In the genomic region with DNA sequence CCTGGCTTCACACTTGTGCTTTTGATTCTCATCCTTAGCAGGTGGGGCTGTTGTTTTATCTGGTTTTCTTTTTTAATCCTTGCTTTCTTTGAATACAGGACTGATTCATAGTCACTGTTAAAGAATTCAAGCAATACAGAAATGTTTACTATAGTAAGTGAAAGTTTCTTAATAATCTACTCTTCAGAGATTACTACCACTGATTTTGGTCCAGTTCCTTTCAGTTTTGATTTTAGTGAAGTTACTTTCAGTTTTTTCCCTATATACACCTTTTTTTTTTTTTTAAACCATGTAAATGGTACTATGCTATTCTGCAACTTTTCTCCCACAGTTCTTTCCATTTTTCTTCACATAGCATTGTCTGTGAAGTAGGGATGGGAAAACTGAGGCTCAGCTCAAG, we compare ENCODE assay signal across 7 cellular contexts. TPM values are rescaled to one million over a fixed set of nuclear protein-coding genes. Genes with fewer than 3 reads are reported as not detected.
DNase-seq lines count a peak whose midpoint lies in the region; ATAC-seq and TF ChIP-seq lines count a peak whose summit lies in the region.

No MANE protein-coding gene starts in this region.

- peak; percentile 34 for ATAC-seq in GM18511 (IDR thresholded peaks at IDR 0.05; ENCODE audit: unreplicated experiment)
- ATAC-seq in PC-3 = no peak; the same call in 1 of the 2 replicates
- no peak for ATAC-seq in GM19397 (IDR thresholded peaks at IDR 0.05; ENCODE audit: unreplicated experiment)

- H2AFZ ChIP-seq in PC-3 (ENCODE audit: low read length) = no peak overlapping the region

- H4K20me1 ChIP-seq in PC-3 (ENCODE audit: low read length) = peaks cover 22% of the 10 kb centered on the region; the same call in 1 of the 2 replicates

- intact Hi-C loops in PC-3 (cut with micrococcal nuclease) (no loop called here), esophagus squamous epithelium (cut with DNase I) (no loop called here), spleen (cut with DNase I; ENCODE audit: low total_unique reads) (no loop called here)

- peaks cover 96% of the 10 kb centered on the region for H3K79me2 ChIP-seq in PC-3 (ENCODE audit: low read length)

- BruUV-seq in PC-3 (replicated peaks; lab: Mats Ljungman, UMichigan) = no TSS peak

- CTCF ChIA-PET in PC-3 (lab: Charles Lee) = no interaction called here

- H3K4me1 ChIP-seq in PC-3 (ENCODE audit: insufficient read depth, low read length) = peaks cover 19% of the 10 kb centered on the region
- H3K4me1 ChIP-seq in esophagus squamous epithelium = peaks cover 62 to 79% (median 63%) of the 10 kb centered on the region in 3 donors
- peaks cover 67 to 100% (median 84%) of the 10 kb centered on the region in 6 donors for H3K4me1 ChIP-seq in spleen

- H3K9me3 ChIP-seq in PC-3 (ENCODE audit: low read length) = no peaks in the 10 kb centered on the region
- H3K9me3 ChIP-seq in esophagus squamous epithelium = no peaks in the 10 kb centered on the region
- H3K9me3 ChIP-seq in spleen = no peaks in the 10 kb centered on the region

- 0 out of 2 replicates have a peak overlapping the region, but pooled peaks have one; percentile 5 for H3K9ac ChIP-seq in PC-3 (ENCODE audit: low read length)

- TF ChIP-seq POLR2A in esophagus squamous epithelium (IDR thresholded peaks at IDR 0.05) (no peak), spleen (IDR thresholded peaks at IDR 0.05) (no peak)

- POLR2A ChIA-PET in PC-3 (lab: Charles Lee; ENCODE audit: unreplicated experiment) = no interaction called here

- TF ChIP-seq CTCF in PC-3 (conservative IDR thresholded peaks at IDR 0.05; ENCODE audit: low read depth, low read length) (no peak), esophagus squamous epithelium (IDR thresholded peaks at IDR 0.05) (no peak), spleen (IDR thresholded peaks at IDR 0.05 in 8 of 11, conservative IDR thresholded peaks at IDR 0.05 in 3 of 11) (no peak)

- H3K36me3 ChIP-seq in PC-3 (ENCODE audit: low read depth, low read length) (no peaks in the 10 kb centered on the region), esophagus squamous epithelium (no peaks in the 10 kb centered on the region), spleen (peaks cover 0 to 10% (median 0%) of the 10 kb centered on the region in 6 donors)

- peak overlapping the region; percentile 71 for H3K27ac ChIP-seq in PC-3 (ENCODE audit: low read length)
- H3K27ac ChIP-seq in esophagus squamous epithelium = peak overlapping the region; percentile 75 to 87 (median 81)
- peak overlapping the region; percentile 80 to 97 (median 92) for H3K27ac ChIP-seq in spleen

- no peaks in the 10 kb centered on the region for H3F3A ChIP-seq in PC-3 (ENCODE audit: low read length, unreplicated experiment)

- no peak for DNase-seq in PC-3
- DNase-seq in esophagus squamous epithelium (lab: John Stamatoyannopoulos, UW) = no peak
- no peak for DNase-seq in spleen
- DNase-seq in midbrain (lab: John Stamatoyannopoulos, UW) = no peak
- no peak for DNase-seq in GOT3 (lab: John Stamatoyannopoulos, UW)

- H3K4me2 ChIP-seq in PC-3 (ENCODE audit: low read length) = peak overlapping the region; percentile 50; the same call in 1 of the 2 replicates

- H3K4me3 ChIP-seq in PC-3 (ENCODE audit: low read length) (no peak overlapping the region), esophagus squamous epithelium (no peak overlapping the region), spleen (peak overlapping the region in 5 of 8 donors; percentile 3 to 63 (median 21))

- no peaks in the 10 kb centered on the region for H3K27me3 ChIP-seq in PC-3 (ENCODE audit: low read length)
- no peaks in the 10 kb centered on the region for H3K27me3 ChIP-seq in esophagus squamous epithelium
- H3K27me3 ChIP-seq in spleen (replicated peaks in 1 of 7) = no peaks in the 10 kb centered on the region

- H3K9me2 ChIP-seq in PC-3 (replicated peaks; ENCODE audit: low read length) = no peaks in the 10 kb centered on the region

RNA-seq across cellular contexts. Expression of gene GATAD2A, which starts 53.6 kb away (rescaled TPM):
- total RNA-seq in PC-3 (2014; rRNA removed) = 104 and 143 TPM in 2 replicates
- total RNA-seq in esophagus squamous epithelium = 10 to 100 TPM; 39.7 to 81.4 (median 41.6) TPM
- 100 to 1,000 TPM in 3 of 7 donors, 10 to 100 TPM in 4; 54.0 to 122 (median 94.2) TPM for total RNA-seq in spleen
- polyA plus RNA-seq in spleen = 10 to 100 TPM; 11.6 to 25.5 (median 12.6) TPM

RNA-seq across cellular contexts. Expression of gene TSSK6, which starts 56.2 kb away (rescaled TPM):
- total RNA-seq in PC-3 (2014; rRNA removed) (4.5 and 4.9 TPM in 2 replicates), esophagus squamous epithelium (1 to 10 TPM in 1 of 4 donors, under 1 TPM in 3; 0.57 to 1.7 (median 0.89) TPM), spleen (1 to 10 TPM; 2.3 to 5.6 (median 3.7) TPM)
- polyA plus RNA-seq in spleen = 1 to 10 TPM; 1.7 to 3.3 (median 2.4) TPM

RNA-seq across cellular contexts. Expression of gene NDUFA13, which starts 56.9 kb away (rescaled TPM):
- 380 and 481 TPM in 2 replicates for total RNA-seq in PC-3 (2014; rRNA removed)
- 10 to 100 TPM; 44.6 to 88.7 (median 56.0) TPM for total RNA-seq in esophagus squamous epithelium
- 100 to 1,000 TPM in 4 of 7 donors, 10 to 100 TPM in 3; 24.0 to 216 (median 182) TPM for total RNA-seq in spleen
- 100 to 1,000 TPM; 203 to 224 (median 204) TPM for polyA plus RNA-seq in spleen

Comparison
In these comparisons a context has a peak if more than half of its experiments do, and no peak if none do; other contexts are left out.
1. H3K4me3 ChIP-seq: peak in spleen (5 of 8); none in PC-3 (single experiment) and esophagus squamous epithelium (0 of 4).
2. Peak in every context shown above with its lines, with median percentiles within 50 percentile points of each other: H3K27ac ChIP-seq.